ENCODE assay signal across 8 cellular contexts in the genomic region with DNA sequence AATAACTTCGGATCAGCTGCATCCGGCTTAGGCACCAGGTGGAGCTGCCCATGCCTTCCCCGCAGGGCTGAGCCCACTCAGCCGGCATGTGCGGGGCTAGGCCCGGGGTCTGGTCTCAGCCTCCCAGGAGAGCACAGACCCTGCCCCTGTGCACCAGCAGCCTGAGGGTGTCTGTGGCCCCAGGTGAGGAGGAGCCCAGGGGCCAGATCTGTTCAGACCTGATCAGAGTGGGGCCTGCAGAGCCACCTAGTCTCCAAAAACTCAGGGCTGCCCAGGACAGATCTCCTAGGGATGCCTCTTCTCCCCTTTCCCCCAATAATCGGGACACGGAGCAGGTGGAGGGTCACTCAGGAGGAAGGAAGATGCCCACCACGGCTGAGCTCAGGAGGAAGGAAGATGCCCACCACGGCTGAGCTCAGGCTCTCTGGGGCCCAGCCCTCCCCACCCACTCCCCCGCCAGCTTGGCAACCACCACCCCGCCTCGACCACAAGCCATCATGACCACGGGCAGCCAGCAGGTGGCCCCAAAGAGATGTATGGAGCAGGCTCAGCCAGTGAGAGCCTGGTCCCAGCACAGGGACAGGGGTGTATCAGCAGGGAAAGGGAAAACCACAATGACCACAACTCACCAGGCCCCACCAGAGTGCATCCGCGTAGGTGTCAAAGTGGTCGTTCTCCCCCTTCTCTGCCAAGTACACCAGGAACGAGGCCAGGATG. TPM values are rescaled to one million over a fixed set of nuclear protein-coding genes. Genes with fewer than 3 reads are reported as not detected.
DNase-seq lines count a peak whose midpoint lies in the region; ATAC-seq and TF ChIP-seq lines count a peak whose summit lies in the region.

No MANE protein-coding gene starts in this region.

- intact Hi-C loops in Right ventricle myocardium superior (cut with DNase I), result no loop called here
- intact Hi-C loops in sigmoid colon (cut with DNase I), result no loop called here

- H3K9me3 ChIP-seq in sigmoid colon, result no peaks in the 10 kb centered on the region

- peak overlapping the region; percentile 27 for H3K27ac Mint-ChIP-seq in activated T-cell treated with anti-CD3 and anti-CD28 coated beads, Interleukin-2, amount 50 U/mL, for 72 hours

- no peaks in the 10 kb centered on the region for H3K27me3 Mint-ChIP-seq in activated T-cell treated with anti-CD3 and anti-CD28 coated beads, Interleukin-2, amount 50 U/mL, for 72 hours (ENCODE audit: low read depth)

- H3K4me3 ChIP-seq in AG09309 (ENCODE audit: control insufficient read depth, low read depth, low read length) (no peak overlapping the region), sigmoid colon (no peak overlapping the region)

- no peak for DNase-seq in AG09309 (ENCODE audit: low read depth)
- DNase-seq in GM19240 (ENCODE audit: insufficient read length, low spot score), result peak; percentile 72
- DNase-seq in OCI-M1 (lab: John Stamatoyannopoulos, UW), result peak; percentile 79
- peak; percentile 72 to 78 for DNase-seq in activated T-cell treated with anti-CD3 and anti-CD28 coated beads, Interleukin-2, amount 50 U/mL, for 72 hours
- peak; percentile 78 for DNase-seq in Right ventricle myocardium superior
- peak; percentile 41 to 70 for DNase-seq in stimulated activated CD4-positive, alpha-beta T cell treated with anti-CD3 and anti-CD28 coated beads, Interleukin-15, amount 100 ng/mL, for 48 hours (ENCODE audit: low read depth in 2 of 2)
- no peak for DNase-seq in sigmoid colon
- no peak for DNase-seq in inferior parietal cortex (ENCODE audit: extremely low spot score)

- H3K9me3 Mint-ChIP-seq in activated T-cell treated with anti-CD3 and anti-CD28 coated beads, Interleukin-2, amount 50 U/mL, for 72 hours, result peaks cover 0 to 7% of the 10 kb centered on the region in 2 donors

- peak overlapping the region; percentile 58 to 60 for H3K4me3 Mint-ChIP-seq in activated T-cell treated with anti-CD3 and anti-CD28 coated beads, Interleukin-2, amount 50 U/mL, for 72 hours

- peaks cover 0 to 10% of the 10 kb centered on the region in 2 donors for H3K36me3 Mint-ChIP-seq in activated T-cell treated with anti-CD3 and anti-CD28 coated beads, Interleukin-2, amount 50 U/mL, for 72 hours (ENCODE audit: insufficient read depth in 2 of 2)

- H3K27me3 ChIP-seq in sigmoid colon, result peaks cover 4 to 47% (median 18%) of the 10 kb centered on the region in 3 donors

- H3K4me1 Mint-ChIP-seq in activated T-cell treated with anti-CD3 and anti-CD28 coated beads, Interleukin-2, amount 50 U/mL, for 72 hours (ENCODE audit: low read depth), result peaks cover 18% of the 10 kb centered on the region

- no peak for TF ChIP-seq EP300 in sigmoid colon (IDR thresholded peaks at IDR 0.05)

- TF ChIP-seq CTCF in AG09309 (IDR thresholded peaks at IDR 0.05; ENCODE audit: control insufficient read depth, insufficient read depth, low read depth, low read length, missing control alignments) (peak; percentile 60), sigmoid colon (IDR thresholded peaks at IDR 0.05) (no peak)

- no peak overlapping the region for H3K27ac ChIP-seq in sigmoid colon

- WGBS in sigmoid colon, 2 donors, result 31 to 51% methylated on average over 18 of the region's 18 CpGs

- no peaks in the 10 kb centered on the region for H3K36me3 ChIP-seq in sigmoid colon

- no peak for TF ChIP-seq POLR2A in sigmoid colon (IDR thresholded peaks at IDR 0.05)

- peak; percentile 58 to 66 for ATAC-seq in activated T-cell treated with anti-CD3 and anti-CD28 coated beads, Interleukin-2, amount 50 U/mL, for 72 hours (replicated peaks in 1 of 2)
- ATAC-seq in Right ventricle myocardium superior (ENCODE audit: poor library complexity), result peak; percentile 90

- no peaks in the 10 kb centered on the region for H3K4me1 ChIP-seq in sigmoid colon

RNA-seq across cellular contexts. Expression of a gene that starts 30.5 kb away (rescaled TPM):
- under 1 TPM; 0.44 to 0.65 TPM for total RNA-seq in activated T-cell treated with anti-CD3 and anti-CD28 coated beads, Interleukin-2, amount 50 U/mL, for 72 hours
- total RNA-seq in Right ventricle myocardium superior (0.89 TPM), sigmoid colon (1 to 10 TPM in 2 of 4 donors, under 1 TPM in 1, not detected in 1; 0.95 to 4.2 (median 1.4) TPM)
- under 1 TPM in 1 of 3 donors, not detected in 2; 0.83 TPM for polyA plus RNA-seq in sigmoid colon

RNA-seq across cellular contexts. Expression of a gene that starts 56.9 kb away (rescaled TPM):
- total RNA-seq in activated T-cell treated with anti-CD3 and anti-CD28 coated beads, Interleukin-2, amount 50 U/mL, for 72 hours, result 1 to 10 TPM in 1 of 2 donors, under 1 TPM in 1; 0.94 to 8.3 TPM
- 1,229 TPM for total RNA-seq in Right ventricle myocardium superior
- total RNA-seq in sigmoid colon, result 10 to 100 TPM in 2 of 4 donors, 1 to 10 TPM in 2; 4.6 to 14.3 (median 11.0) TPM
- 1 to 10 TPM; 2.8 to 7.8 (median 4.2) TPM for polyA plus RNA-seq in sigmoid colon

Comparison
In these comparisons a context has a peak if more than half of its experiments do, and no peak if none do; other contexts are left out.
1. DNase-seq: peak in GM19240 (single experiment), OCI-M1 (single experiment), activated T-cell treated with anti-CD3 and anti-CD28 coated beads, Interleukin-2, amount 50 U/mL, for 72 hours (2 of 2), Right ventricle myocardium superior (single experiment) and stimulated activated CD4-positive, alpha-beta T cell treated with anti-CD3 and anti-CD28 coated beads, Interleukin-15, amount 100 ng/mL, for 48 hours (2 of 2); none in AG09309 (single experiment), sigmoid colon (single experiment) and inferior parietal cortex (single experiment).
2. RNA of a gene that starts 56.9 kb away (total RNA-seq): 1,229 TPM in Right ventricle myocardium superior (single experiment); 4.6 to 14.3 TPM in sigmoid colon and 0.94 to 8.3 TPM in activated T-cell treated with anti-CD3 and anti-CD28 coated beads, Interleukin-2, amount 50 U/mL, for 72 hours; every median in the first group is over 10 times any median in the second.